Comparison of ENCODE assay signal across 1 cellular context in the genomic region with DNA sequence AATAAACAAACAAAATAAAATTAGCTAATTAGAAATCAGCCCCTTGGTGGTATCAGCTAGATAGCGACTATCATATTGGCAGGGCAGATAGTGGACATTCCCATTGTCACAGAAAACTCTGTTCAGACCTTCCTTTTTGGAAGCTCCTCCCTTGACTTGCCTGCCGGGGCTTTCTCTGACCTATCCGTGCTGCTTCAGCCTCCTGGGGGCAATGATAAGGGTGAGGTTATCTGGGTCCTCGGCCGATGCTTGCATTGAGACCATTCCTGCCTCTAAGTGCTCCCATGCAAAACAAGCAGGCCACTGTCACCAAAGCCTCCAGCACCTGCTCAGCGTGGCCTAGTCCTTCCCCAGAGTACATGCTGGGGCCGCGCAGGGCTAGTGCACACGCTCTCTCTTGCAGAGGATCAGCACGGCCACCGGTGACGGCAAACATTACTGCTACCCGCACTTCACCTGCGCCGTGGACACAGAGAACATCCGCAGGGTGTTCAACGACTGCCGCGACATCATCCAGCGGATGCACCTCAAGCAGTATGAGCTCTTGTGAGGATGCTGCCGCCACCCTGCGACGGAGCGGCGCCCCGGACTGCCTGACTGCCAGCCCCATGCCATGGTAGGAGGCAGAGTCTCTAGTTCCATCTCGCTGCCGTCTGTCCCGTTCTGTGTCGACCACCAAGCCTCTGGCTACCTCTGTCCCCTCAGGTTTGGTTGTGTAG.
TF ChIP-seq lines count a peak whose summit lies in the region.

No MANE protein-coding gene starts in this region.

TF ChIP-seq in K562, 482 proteins besides CTCF, POLR2A, EP300 and RAD21:
- peak; percentile 65 for TF ChIP-seq NCOR1 (IDR thresholded peaks at IDR 0.05)
- TF ChIP-seq FOS (IDR thresholded peaks at IDR 0.05; ENCODE audit: extremely low read depth, insufficient read length) = no peak
- TF ChIP-seq SOX6 (IDR thresholded peaks at IDR 0.05) = peak; percentile 86
- TF ChIP-seq PTRF (tag; IDR thresholded peaks at IDR 0.05) = no peak
- no peak for TF ChIP-seq CSDE1 (IDR thresholded peaks at IDR 0.05)
- peak; percentile 75 for TF ChIP-seq TCF3 (CRISPR knock-in tag; IDR thresholded peaks at IDR 0.05)
- TF ChIP-seq CCNT2 (IDR thresholded peaks at IDR 0.05; ENCODE audit: borderline replicate concordance, extremely low read depth, insufficient read length, low read depth, low read length) = peak; percentile 42
- peak in 1 of 2 experiments; percentile 51; a peak in 2 of 4 replicates for TF ChIP-seq RCOR1 (IDR thresholded peaks at IDR 0.05; ENCODE audit: borderline replicate concordance in 1 of 2, low read depth in 2 of 2, low read length in 2 of 2)
- peak; percentile 67 for TF ChIP-seq MTA2 (IDR thresholded peaks at IDR 0.05; ENCODE audit: low read depth)
- TF ChIP-seq ILK (tag; IDR thresholded peaks at IDR 0.05; ENCODE audit: borderline replicate concordance, low read depth) = no peak
- no peak for TF ChIP-seq ZNF354B (CRISPR knock-in tag; IDR thresholded peaks at IDR 0.05)
- peak; percentile 58; the same call in 1 of the 2 replicates for TF ChIP-seq SMARCA4 (IDR thresholded peaks at IDR 0.05)
- TF ChIP-seq, protein P1, sequence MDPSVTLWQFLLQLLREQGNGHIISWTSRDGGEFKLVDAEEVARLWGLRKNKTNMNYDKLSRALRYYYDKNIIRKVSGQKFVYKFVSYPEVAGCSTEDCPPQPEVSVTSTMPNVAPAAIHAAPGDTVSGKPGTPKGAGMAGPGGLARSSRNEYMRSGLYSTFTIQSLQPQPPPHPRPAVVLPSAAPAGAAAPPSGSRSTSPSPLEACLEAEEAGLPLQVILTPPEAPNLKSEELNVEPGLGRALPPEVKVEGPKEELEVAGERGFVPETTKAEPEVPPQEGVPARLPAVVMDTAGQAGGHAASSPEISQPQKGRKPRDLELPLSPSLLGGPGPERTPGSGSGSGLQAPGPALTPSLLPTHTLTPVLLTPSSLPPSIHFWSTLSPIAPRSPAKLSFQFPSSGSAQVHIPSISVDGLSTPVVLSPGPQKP (CRISPR knock-in tag; IDR thresholded peaks at IDR 0.05) = no peak
- TF ChIP-seq, protein P2, sequence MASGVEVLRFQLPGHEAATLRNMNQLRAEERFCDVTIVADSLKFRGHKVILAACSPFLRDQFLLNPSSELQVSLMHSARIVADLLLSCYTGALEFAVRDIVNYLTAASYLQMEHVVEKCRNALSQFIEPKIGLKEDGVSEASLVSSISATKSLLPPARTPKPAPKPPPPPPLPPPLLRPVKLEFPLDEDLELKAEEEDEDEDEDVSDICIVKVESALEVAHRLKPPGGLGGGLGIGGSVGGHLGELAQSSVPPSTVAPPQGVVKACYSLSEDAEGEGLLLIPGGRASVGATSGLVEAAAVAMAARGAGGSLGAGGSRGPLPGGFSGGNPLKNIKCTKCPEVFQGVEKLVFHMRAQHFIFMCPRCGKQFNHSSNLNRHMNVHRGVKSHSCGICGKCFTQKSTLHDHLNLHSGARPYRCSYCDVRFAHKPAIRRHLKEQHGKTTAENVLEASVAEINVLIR (CRISPR knock-in tag; IDR thresholded peaks at IDR 0.05) = no peak
- TF ChIP-seq, protein P3, sequence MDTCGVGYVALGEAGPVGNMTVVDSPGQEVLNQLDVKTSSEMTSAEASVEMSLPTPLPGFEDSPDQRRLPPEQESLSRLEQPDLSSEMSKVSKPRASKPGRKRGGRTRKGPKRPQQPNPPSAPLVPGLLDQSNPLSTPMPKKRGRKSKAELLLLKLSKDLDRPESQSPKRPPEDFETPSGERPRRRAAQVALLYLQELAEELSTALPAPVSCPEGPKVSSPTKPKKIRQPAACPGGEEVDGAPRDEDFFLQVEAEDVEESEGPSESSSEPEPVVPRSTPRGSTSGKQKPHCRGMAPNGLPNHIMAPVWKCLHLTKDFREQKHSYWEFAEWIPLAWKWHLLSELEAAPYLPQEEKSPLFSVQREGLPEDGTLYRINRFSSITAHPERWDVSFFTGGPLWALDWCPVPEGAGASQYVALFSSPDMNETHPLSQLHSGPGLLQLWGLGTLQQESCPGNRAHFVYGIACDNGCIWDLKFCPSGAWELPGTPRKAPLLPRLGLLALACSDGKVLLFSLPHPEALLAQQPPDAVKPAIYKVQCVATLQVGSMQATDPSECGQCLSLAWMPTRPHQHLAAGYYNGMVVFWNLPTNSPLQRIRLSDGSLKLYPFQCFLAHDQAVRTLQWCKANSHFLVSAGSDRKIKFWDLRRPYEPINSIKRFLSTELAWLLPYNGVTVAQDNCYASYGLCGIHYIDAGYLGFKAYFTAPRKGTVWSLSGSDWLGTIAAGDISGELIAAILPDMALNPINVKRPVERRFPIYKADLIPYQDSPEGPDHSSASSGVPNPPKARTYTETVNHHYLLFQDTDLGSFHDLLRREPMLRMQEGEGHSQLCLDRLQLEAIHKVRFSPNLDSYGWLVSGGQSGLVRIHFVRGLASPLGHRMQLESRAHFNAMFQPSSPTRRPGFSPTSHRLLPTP (IDR thresholded peaks at IDR 0.05; ENCODE audit: borderline replicate concordance, extremely low read depth, insufficient read length) = no peak
- 0 out of 2 replicates have a peak, but pooled peaks have one; percentile 12 for TF ChIP-seq NFIC (IDR thresholded peaks at IDR 0.05)
- TF ChIP-seq ARID1B (IDR thresholded peaks at IDR 0.05) = peak; percentile 89
- TF ChIP-seq, protein P4, sequence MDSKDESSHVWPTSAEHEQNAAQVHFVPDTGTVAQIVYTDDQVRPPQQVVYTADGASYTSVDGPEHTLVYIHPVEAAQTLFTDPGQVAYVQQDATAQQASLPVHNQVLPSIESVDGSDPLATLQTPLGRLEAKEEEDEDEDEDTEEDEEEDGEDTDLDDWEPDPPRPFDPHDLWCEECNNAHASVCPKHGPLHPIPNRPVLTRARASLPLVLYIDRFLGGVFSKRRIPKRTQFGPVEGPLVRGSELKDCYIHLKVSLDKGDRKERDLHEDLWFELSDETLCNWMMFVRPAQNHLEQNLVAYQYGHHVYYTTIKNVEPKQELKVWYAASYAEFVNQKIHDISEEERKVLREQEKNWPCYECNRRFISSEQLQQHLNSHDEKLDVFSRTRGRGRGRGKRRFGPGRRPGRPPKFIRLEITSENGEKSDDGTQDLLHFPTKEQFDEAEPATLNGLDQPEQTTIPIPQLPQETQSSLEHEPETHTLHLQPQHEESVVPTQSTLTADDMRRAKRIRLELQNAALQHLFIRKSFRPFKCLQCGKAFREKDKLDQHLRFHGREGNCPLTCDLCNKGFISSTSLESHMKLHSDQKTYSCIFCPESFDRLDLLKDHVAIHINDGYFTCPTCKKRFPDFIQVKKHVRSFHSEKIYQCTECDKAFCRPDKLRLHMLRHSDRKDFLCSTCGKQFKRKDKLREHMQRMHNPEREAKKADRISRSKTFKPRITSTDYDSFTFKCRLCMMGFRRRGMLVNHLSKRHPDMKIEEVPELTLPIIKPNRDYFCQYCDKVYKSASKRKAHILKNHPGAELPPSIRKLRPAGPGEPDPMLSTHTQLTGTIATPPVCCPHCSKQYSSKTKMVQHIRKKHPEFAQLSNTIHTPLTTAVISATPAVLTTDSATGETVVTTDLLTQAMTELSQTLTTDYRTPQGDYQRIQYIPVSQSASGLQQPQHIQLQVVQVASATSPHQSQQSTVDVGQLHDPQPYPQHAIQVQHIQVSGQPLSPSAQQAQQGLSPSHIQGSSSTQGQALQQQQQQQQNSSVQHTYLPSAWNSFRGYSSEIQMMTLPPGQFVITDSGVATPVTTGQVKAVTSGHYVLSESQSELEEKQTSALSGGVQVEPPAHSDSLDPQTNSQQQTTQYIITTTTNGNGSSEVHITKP (IDR thresholded peaks at IDR 0.05; ENCODE audit: partially characterized antibody) = peak; percentile 14
- peak; percentile 67 for TF ChIP-seq TEAD4 (IDR thresholded peaks at IDR 0.05; ENCODE audit: low read length)
- no peak for TF ChIP-seq TEAD4 (CRISPR knock-in tag; IDR thresholded peaks at IDR 0.05; ENCODE audit: borderline replicate concordance)
- TF ChIP-seq RBFOX2 (IDR thresholded peaks at IDR 0.05; ENCODE audit: low read depth, low read length) = no peak
- TF ChIP-seq, protein P5, sequence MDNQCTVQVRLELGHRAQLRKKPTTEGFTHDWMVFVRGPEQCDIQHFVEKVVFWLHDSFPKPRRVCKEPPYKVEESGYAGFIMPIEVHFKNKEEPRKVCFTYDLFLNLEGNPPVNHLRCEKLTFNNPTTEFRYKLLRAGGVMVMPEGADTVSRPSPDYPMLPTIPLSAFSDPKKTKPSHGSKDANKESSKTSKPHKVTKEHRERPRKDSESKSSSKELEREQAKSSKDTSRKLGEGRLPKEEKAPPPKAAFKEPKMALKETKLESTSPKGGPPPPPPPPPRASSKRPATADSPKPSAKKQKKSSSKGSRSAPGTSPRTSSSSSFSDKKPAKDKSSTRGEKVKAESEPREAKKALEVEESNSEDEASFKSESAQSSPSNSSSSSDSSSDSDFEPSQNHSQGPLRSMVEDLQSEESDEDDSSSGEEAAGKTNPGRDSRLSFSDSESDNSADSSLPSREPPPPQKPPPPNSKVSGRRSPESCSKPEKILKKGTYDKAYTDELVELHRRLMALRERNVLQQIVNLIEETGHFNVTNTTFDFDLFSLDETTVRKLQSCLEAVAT (IDR thresholded peaks at IDR 0.05) = peak in 1 of 2 experiments; percentile 64; a peak in 2 of 4 replicates
- TF ChIP-seq, protein P6, sequence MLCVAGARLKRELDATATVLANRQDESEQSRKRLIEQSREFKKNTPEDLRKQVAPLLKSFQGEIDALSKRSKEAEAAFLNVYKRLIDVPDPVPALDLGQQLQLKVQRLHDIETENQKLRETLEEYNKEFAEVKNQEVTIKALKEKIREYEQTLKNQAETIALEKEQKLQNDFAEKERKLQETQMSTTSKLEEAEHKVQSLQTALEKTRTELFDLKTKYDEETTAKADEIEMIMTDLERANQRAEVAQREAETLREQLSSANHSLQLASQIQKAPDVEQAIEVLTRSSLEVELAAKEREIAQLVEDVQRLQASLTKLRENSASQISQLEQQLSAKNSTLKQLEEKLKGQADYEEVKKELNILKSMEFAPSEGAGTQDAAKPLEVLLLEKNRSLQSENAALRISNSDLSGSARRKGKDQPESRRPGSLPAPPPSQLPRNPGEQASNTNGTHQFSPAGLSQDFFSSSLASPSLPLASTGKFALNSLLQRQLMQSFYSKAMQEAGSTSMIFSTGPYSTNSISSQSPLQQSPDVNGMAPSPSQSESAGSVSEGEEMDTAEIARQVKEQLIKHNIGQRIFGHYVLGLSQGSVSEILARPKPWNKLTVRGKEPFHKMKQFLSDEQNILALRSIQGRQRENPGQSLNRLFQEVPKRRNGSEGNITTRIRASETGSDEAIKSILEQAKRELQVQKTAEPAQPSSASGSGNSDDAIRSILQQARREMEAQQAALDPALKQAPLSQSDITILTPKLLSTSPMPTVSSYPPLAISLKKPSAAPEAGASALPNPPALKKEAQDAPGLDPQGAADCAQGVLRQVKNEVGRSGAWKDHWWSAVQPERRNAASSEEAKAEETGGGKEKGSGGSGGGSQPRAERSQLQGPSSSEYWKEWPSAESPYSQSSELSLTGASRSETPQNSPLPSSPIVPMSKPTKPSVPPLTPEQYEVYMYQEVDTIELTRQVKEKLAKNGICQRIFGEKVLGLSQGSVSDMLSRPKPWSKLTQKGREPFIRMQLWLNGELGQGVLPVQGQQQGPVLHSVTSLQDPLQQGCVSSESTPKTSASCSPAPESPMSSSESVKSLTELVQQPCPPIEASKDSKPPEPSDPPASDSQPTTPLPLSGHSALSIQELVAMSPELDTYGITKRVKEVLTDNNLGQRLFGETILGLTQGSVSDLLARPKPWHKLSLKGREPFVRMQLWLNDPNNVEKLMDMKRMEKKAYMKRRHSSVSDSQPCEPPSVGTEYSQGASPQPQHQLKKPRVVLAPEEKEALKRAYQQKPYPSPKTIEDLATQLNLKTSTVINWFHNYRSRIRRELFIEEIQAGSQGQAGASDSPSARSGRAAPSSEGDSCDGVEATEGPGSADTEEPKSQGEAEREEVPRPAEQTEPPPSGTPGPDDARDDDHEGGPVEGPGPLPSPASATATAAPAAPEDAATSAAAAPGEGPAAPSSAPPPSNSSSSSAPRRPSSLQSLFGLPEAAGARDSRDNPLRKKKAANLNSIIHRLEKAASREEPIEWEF (CRISPR knock-in tag; IDR thresholded peaks at IDR 0.05) = no peak
- peak; percentile 76 for TF ChIP-seq TAL1 (IDR thresholded peaks at IDR 0.05)
- 0 out of 2 replicates have a peak, but pooled peaks have one; percentile 28 for TF ChIP-seq HDAC2 (IDR thresholded peaks at IDR 0.05)
- peak; percentile 32 to 57; a peak in 2 of 4 replicates for TF ChIP-seq NRF1 (conservative IDR thresholded peaks at IDR 0.05 in 1 of 2, IDR thresholded peaks at IDR 0.05 in 1 of 2)
- TF ChIP-seq CBFA2T2 (conservative IDR thresholded peaks at IDR 0.05) = peak; percentile 54
- no peak for TF ChIP-seq FOXK1 (CRISPR knock-in tag; IDR thresholded peaks at IDR 0.05; ENCODE audit: borderline replicate concordance)
- peak; percentile 57 for TF ChIP-seq FOXM1 (IDR thresholded peaks at IDR 0.05; ENCODE audit: low read depth)
- no peak for TF ChIP-seq FOXM1 (CRISPR knock-in tag; IDR thresholded peaks at IDR 0.05; ENCODE audit: low read depth)
- no peak for TF ChIP-seq SETDB1 (IDR thresholded peaks at IDR 0.05; ENCODE audit: low read length)
- TF ChIP-seq SMARCE1 (IDR thresholded peaks at IDR 0.05) = 0 out of 2 replicates have a peak, but pooled peaks have one; percentile 28
- no peak for TF ChIP-seq LEF1 (IDR thresholded peaks at IDR 0.05)
- peak; percentile 61; the same call in 1 of the 2 replicates for TF ChIP-seq DPF2 (IDR thresholded peaks at IDR 0.05)
- TF ChIP-seq, protein P7, sequence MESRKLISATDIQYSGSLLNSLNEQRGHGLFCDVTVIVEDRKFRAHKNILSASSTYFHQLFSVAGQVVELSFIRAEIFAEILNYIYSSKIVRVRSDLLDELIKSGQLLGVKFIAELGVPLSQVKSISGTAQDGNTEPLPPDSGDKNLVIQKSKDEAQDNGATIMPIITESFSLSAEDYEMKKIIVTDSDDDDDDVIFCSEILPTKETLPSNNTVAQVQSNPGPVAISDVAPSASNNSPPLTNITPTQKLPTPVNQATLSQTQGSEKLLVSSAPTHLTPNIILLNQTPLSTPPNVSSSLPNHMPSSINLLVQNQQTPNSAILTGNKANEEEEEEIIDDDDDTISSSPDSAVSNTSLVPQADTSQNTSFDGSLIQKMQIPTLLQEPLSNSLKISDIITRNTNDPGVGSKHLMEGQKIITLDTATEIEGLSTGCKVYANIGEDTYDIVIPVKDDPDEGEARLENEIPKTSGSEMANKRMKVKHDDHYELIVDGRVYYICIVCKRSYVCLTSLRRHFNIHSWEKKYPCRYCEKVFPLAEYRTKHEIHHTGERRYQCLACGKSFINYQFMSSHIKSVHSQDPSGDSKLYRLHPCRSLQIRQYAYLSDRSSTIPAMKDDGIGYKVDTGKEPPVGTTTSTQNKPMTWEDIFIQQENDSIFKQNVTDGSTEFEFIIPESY (CRISPR knock-in tag; IDR thresholded peaks at IDR 0.05) = peak; percentile 74; the same call in 1 of the 2 replicates
- no peak for TF ChIP-seq HNRNPUL1 (IDR thresholded peaks at IDR 0.05; ENCODE audit: low read length)
- peak; percentile 35; the same call in 1 of the 2 replicates for TF ChIP-seq GATA2 (CRISPR knock-in tag; IDR thresholded peaks at IDR 0.05)
- TF ChIP-seq, protein P8, sequence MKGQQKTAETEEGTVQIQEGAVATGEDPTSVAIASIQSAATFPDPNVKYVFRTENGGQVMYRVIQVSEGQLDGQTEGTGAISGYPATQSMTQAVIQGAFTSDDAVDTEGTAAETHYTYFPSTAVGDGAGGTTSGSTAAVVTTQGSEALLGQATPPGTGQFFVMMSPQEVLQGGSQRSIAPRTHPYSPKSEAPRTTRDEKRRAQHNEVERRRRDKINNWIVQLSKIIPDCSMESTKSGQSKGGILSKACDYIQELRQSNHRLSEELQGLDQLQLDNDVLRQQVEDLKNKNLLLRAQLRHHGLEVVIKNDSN (CRISPR knock-in tag; IDR thresholded peaks at IDR 0.05) = 0 out of 2 replicates have a peak, but pooled peaks have one; percentile 5
- peak; percentile 33 for TF ChIP-seq HMGN3 (IDR thresholded peaks at IDR 0.05; ENCODE audit: borderline replicate concordance, extremely low read depth, insufficient read length, low read depth, low read length)
- peak; percentile 78 for TF ChIP-seq CBFA2T3 (IDR thresholded peaks at IDR 0.05)
